In genomic region chr7:45984386-45985295, GRCh38 we compare ENCODE assay signal across 15 cellular contexts.
DNase-seq lines count a peak whose midpoint lies in the region; ATAC-seq, FAIRE-seq and TF ChIP-seq lines count a peak whose summit lies in the region.
"Had no signal": no experiment of that assay in that cellular context is flagged by ENCODE, and none has a peak within 500 bp of the region (broad histone marks: within the 10 kb centered on the region; RNA-seq: fewer than 3 reads in every experiment).

No MANE protein-coding gene starts in this region.

- ATAC-seq in heart left ventricle (peak in 1 of 4 donors; percentile 73), right cardiac atrium (no peak), aorta (ENCODE audit: low FRiP score) (no peak)
- ATAC-seq: naive thymus-derived CD4-positive, alpha-beta T cell had no signal

- intact Hi-C loops in heart left ventricle (cut with DNase I) (no loop called here), right cardiac atrium (cut with DNase I) (loop anchor here in 1 of 4 donors (5.0 kb wide), 1 partner anchor 53 kb away; no protein-coding TSS in a partner anchor), kidney (cut with DNase I) (no loop called here), aorta (cut with DNase I) (no loop called here), posterior cingulate gyrus (cut with DNase I) (no loop called here)

- H3K9me3 ChIP-seq in heart left ventricle = peaks cover 0 to 6% (median 0%) of the 10 kb centered on the region in 12 donors
- H3K9me3 ChIP-seq in right cardiac atrium (ENCODE audit: control insufficient read depth, low read length) = no peaks in the 10 kb centered on the region
- no peaks in the 10 kb centered on the region for H3K9me3 ChIP-seq in kidney (ENCODE audit: control insufficient read depth in 1 of 2, low read length in 2 of 2)
- no peaks in the 10 kb centered on the region for H3K9me3 ChIP-seq in aorta (ENCODE audit: control insufficient read depth, low read length)

- H3K4me3 ChIP-seq in heart left ventricle (no peak overlapping the region), right cardiac atrium (ENCODE audit: low read length) (no peak overlapping the region), kidney (ENCODE audit: low read length in 2 of 2) (no peak overlapping the region), aorta (ENCODE audit: low read length in 2 of 2) (no peak overlapping the region)
- H3K4me3 ChIP-seq: SK-N-MC, smooth muscle cell had no signal

- H3K4me1 ChIP-seq in heart left ventricle (peaks cover 0 to 20% (median 2%) of the 10 kb centered on the region in 12 donors), right cardiac atrium (ENCODE audit: control insufficient read depth, insufficient read depth, low read length) (peaks cover 4% of the 10 kb centered on the region), kidney (ENCODE audit: control insufficient read depth in 1 of 2, insufficient read depth in 1 of 2, low read depth in 1 of 2, low read length in 2 of 2) (no peaks in the 10 kb centered on the region), aorta (ENCODE audit: control insufficient read depth in 1 of 2, insufficient read depth in 2 of 2, low read length in 2 of 2) (peaks cover 0 to 5% of the 10 kb centered on the region in 2 donors)

- H3K27me3 ChIP-seq in heart left ventricle = no peaks in the 10 kb centered on the region
- no peaks in the 10 kb centered on the region for H3K27me3 ChIP-seq in right cardiac atrium (ENCODE audit: control insufficient read depth, insufficient read depth)
- no peaks in the 10 kb centered on the region for H3K27me3 ChIP-seq in aorta (ENCODE audit: control insufficient read depth in 1 of 2, insufficient read depth in 2 of 2, low read length in 1 of 2)

- H3K27ac ChIP-seq in heart left ventricle (peak overlapping the region in 2 of 12 donors; percentile 10 to 36), right cardiac atrium (ENCODE audit: low read length) (no peak overlapping the region), kidney (ENCODE audit: low read depth in 2 of 2, low read length in 2 of 2) (no peak overlapping the region), aorta (ENCODE audit: low read depth in 1 of 2, low read length in 2 of 2) (peak overlapping the region; percentile 3 to 75)
- H3K27ac ChIP-seq: HL-60, SK-N-MC had no signal

- WGBS in heart left ventricle, 4 donors = 69 to 74% (median 71%) methylated on average over 6 of the region's 6 CpGs
- WGBS in right cardiac atrium = 65% methylated on average over 6 of the region's 6 CpGs
- 83 to 84% methylated on average over 6 of the region's 6 CpGs for WGBS in aorta, 2 donors

- H3K36me3 ChIP-seq in heart left ventricle (no peaks in the 10 kb centered on the region), kidney (ENCODE audit: control insufficient read depth in 1 of 2, insufficient read depth in 2 of 2, low read length in 2 of 2) (no peaks in the 10 kb centered on the region), aorta (ENCODE audit: control insufficient read depth in 1 of 2, insufficient read depth in 2 of 2, low read length in 1 of 2) (no peaks in the 10 kb centered on the region)

- no peak for TF ChIP-seq POLR2A in heart left ventricle (IDR thresholded peaks at IDR 0.05)

- no peak overlapping the region for H3K9ac ChIP-seq in kidney (ENCODE audit: low read length in 2 of 2)

- TF ChIP-seq CTCF in heart left ventricle (IDR thresholded peaks at IDR 0.05) = peak in 8 of 12 donors; percentile 7 to 31 (median 18)
- peak; percentile 19 for TF ChIP-seq CTCF in kidney (IDR thresholded peaks at IDR 0.05; ENCODE audit: borderline replicate concordance, extremely low read depth, insufficient read depth)

- FAIRE-seq in kidney (lab: Jason Lieb, UNC) = no peak
- FAIRE-seq: urothelium cell line had no signal

- no peak for DNase-seq in heart left ventricle
- no peak for DNase-seq in right cardiac atrium
- peak; percentile 73 for DNase-seq in SW480 (ENCODE audit: low spot score)
- no peak for DNase-seq in kidney
- DNase-seq in aorta = no peak
- DNase-seq in posterior cingulate gyrus = no peak
- DNase-seq in NCI-H2196 treated with DMSO at 0.1 percent for 48 hours (lab: John Stamatoyannopoulos, UW; ENCODE audit: unreplicated experiment) = no peak
- no peak for DNase-seq in NOMO-1 (lab: John Stamatoyannopoulos, UW; ENCODE audit: unreplicated experiment in 2 of 2)
- DNase-seq: erythroblast; naive thymus-derived CD4-positive, alpha-beta T cell; NCI-H1092 had no signal

Comparison
In these comparisons a context has a peak if more than half of its experiments do, and no peak if none do; other contexts are left out.
1. H3K27ac ChIP-seq: peak in aorta (2 of 2); none in right cardiac atrium (single experiment) and kidney (0 of 2).